Comparison of ENCODE assay signal across 1 cellular context in genomic region chr6:22399693-22400092, GRCh38.
TF ChIP-seq lines count a peak whose summit lies in the region.

No MANE protein-coding gene starts in this region.

TF ChIP-seq in endothelial cell of umbilical vein, 7 proteins besides CTCF, POLR2A, EP300 and RAD21:
- no peak for TF ChIP-seq GATA2 (IDR thresholded peaks at IDR 0.05; ENCODE audit: insufficient read depth, insufficient read length, low read depth, low read length)
- no peak for TF ChIP-seq POLR2AphosphoS5 (IDR thresholded peaks at IDR 0.05; ENCODE audit: insufficient read depth, low read depth, low read length)
- no peak for TF ChIP-seq FOS (IDR thresholded peaks at IDR 0.05; ENCODE audit: borderline replicate concordance, insufficient read depth, low read length)
- no peak for TF ChIP-seq JUN (IDR thresholded peaks at IDR 0.05; ENCODE audit: borderline replicate concordance, insufficient read depth, insufficient read length, low read depth)
- TF ChIP-seq MAX (IDR thresholded peaks at IDR 0.05; ENCODE audit: insufficient read depth, insufficient read length): no peak
- no peak for TF ChIP-seq MYC (IDR thresholded peaks at IDR 0.05; ENCODE audit: low read depth, low read length)
TF ChIP-seq in endothelial cell of umbilical vein: peak in this region for 0.
